In genomic region chr11:96538104-96538503, GRCh38 we compare ENCODE assay signal across 23 cellular contexts.
A peak's percentile ranks its signal among the peaks of the same experiment; 100 is the strongest.
DNase-seq lines count a peak whose midpoint lies in the region; ATAC-seq and TF ChIP-seq lines count a peak whose summit lies in the region.
"Had no signal": no experiment of that assay in that cellular context is flagged by ENCODE, and none has a peak within 500 bp of the region (broad histone marks: within the 10 kb centered on the region; RNA-seq: fewer than 3 reads in every experiment).

No MANE protein-coding gene starts in this region.

- peaks cover 0 to 2% (median 0%) of the 10 kb centered on the region in 3 donors for H3K9me3 ChIP-seq in gastroesophageal sphincter
- H3K9me3 ChIP-seq in breast epithelium: no peaks in the 10 kb centered on the region
- H3K9me3 ChIP-seq: A549, gastrocnemius medialis, prostate gland had no signal

- no peaks in the 10 kb centered on the region for H3K36me3 ChIP-seq in gastroesophageal sphincter
- no peaks in the 10 kb centered on the region for H3K36me3 ChIP-seq in breast epithelium
- H3K36me3 ChIP-seq: gastrocnemius medialis, prostate gland had no signal

- TF ChIP-seq CTCF in gastroesophageal sphincter (IDR thresholded peaks at IDR 0.05): no peak
- no peak for TF ChIP-seq CTCF in breast epithelium (IDR thresholded peaks at IDR 0.05)

- TF ChIP-seq POLR2A in gastroesophageal sphincter (IDR thresholded peaks at IDR 0.05) (no peak), breast epithelium (IDR thresholded peaks at IDR 0.05) (no peak)

- no peaks in the 10 kb centered on the region for H3K27me3 ChIP-seq in gastroesophageal sphincter
- H3K27me3 ChIP-seq in breast epithelium: no peaks in the 10 kb centered on the region
- H3K27me3 ChIP-seq: gastrocnemius medialis had no signal

- intact Hi-C loops in breast epithelium (cut with DNase I; ENCODE audit: low total_unique reads): no loop called here

- ATAC-seq in GM18498 (IDR thresholded peaks at IDR 0.05; ENCODE audit: unreplicated experiment) (peak; percentile 77), GM21360 (IDR thresholded peaks at IDR 0.05; ENCODE audit: unreplicated experiment) (peak; percentile 62), HG02938 (IDR thresholded peaks at IDR 0.05; ENCODE audit: unreplicated experiment) (peak; percentile 45), HG03439 (IDR thresholded peaks at IDR 0.05; ENCODE audit: unreplicated experiment) (peak; percentile 52), GM21825 (IDR thresholded peaks at IDR 0.05; ENCODE audit: unreplicated experiment) (no peak), gastroesophageal sphincter (no peak)
- ATAC-seq: A549; gastrocnemius medialis; stimulated activated effector memory CD8-positive, alpha-beta T cell treated with anti-CD3 and anti-CD28 coated beads, Interleukin-12 subunit alpha, Interleukin-12 subunit beta, amount 100 ng/mL, for 72 hours had no signal

- WGBS in gastroesophageal sphincter (ENCODE audit: low coverage in 1 of 2), 2 donors: 72 to 82% methylated on average over 4 of the region's 4 CpGs

- DNase-seq in retina (no peak), breast epithelium (ENCODE audit: low spot score in 2 of 2) (no peak)
- DNase-seq: activated B cell treated with CpG ODN at 0.5 μM for 24 hours; activated CD4-positive, alpha-beta T cell treated with anti-CD3 and anti-CD28 coated beads, Interleukin-2, amount 50 U/mL, for 48 hours; activated gamma-delta T cell; DMS79; effector CD8-positive, alpha-beta T cell; erythroblast; gastrocnemius medialis; islet precursor cell; NCI-H187; stimulated activated CD4-positive, alpha-beta T cell treated with anti-CD3 and anti-CD28 coated beads, Interleukin-2, amount 100 ng/mL, for 24 hours; T1000 had no signal

- H3K4me1 ChIP-seq in gastroesophageal sphincter: no peaks in the 10 kb centered on the region
- no peaks in the 10 kb centered on the region for H3K4me1 ChIP-seq in breast epithelium
- H3K4me1 ChIP-seq: A549, gastrocnemius medialis, prostate gland had no signal

- H3K4me3 ChIP-seq in gastroesophageal sphincter (no peak overlapping the region), breast epithelium (no peak overlapping the region)
- H3K4me3 ChIP-seq: A549, gastrocnemius medialis, prostate gland, skin epidermis had no signal

- H3K27ac ChIP-seq in gastroesophageal sphincter: no peak overlapping the region
- no peak overlapping the region for H3K27ac ChIP-seq in breast epithelium
- H3K27ac ChIP-seq: A549, gastrocnemius medialis, prostate gland, skin epidermis had no signal

- TF ChIP-seq EP300 in gastroesophageal sphincter (IDR thresholded peaks at IDR 0.05): no peak

Comparison
In these comparisons a context has a peak if more than half of its experiments do, and no peak if none do; other contexts are left out.
1. ATAC-seq: peak in GM18498 (single experiment), GM21360 (single experiment), HG02938 (single experiment) and HG03439 (single experiment); none in GM21825 (single experiment) and gastroesophageal sphincter (single experiment).